1 cellular context compared by ENCODE assay signal in the genomic region with DNA sequence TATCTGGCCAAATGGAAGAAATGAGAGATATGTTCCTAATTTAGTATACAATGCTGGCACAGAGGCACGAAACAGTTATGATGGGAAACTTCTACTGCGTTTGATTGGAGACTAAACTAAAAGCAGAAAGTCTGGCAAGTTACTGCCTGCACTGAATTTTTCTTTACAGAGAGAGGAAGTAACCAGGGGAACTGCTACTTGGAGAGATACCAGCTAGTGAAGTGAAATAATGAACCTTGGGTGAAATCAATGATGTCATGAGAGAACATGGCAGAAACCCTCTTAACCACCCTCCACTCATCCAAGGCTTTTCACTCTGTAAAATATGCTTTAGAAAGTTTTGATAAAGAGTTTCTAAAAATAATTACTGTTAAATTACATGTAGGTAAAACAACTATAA.
TF ChIP-seq lines count a peak whose summit lies in the region.

No MANE protein-coding gene starts in this region.

TF ChIP-seq in GM12878, 131 proteins besides CTCF, POLR2A, EP300 and RAD21 (continued from another document and continues in another):
- TF ChIP-seq, protein P1, sequence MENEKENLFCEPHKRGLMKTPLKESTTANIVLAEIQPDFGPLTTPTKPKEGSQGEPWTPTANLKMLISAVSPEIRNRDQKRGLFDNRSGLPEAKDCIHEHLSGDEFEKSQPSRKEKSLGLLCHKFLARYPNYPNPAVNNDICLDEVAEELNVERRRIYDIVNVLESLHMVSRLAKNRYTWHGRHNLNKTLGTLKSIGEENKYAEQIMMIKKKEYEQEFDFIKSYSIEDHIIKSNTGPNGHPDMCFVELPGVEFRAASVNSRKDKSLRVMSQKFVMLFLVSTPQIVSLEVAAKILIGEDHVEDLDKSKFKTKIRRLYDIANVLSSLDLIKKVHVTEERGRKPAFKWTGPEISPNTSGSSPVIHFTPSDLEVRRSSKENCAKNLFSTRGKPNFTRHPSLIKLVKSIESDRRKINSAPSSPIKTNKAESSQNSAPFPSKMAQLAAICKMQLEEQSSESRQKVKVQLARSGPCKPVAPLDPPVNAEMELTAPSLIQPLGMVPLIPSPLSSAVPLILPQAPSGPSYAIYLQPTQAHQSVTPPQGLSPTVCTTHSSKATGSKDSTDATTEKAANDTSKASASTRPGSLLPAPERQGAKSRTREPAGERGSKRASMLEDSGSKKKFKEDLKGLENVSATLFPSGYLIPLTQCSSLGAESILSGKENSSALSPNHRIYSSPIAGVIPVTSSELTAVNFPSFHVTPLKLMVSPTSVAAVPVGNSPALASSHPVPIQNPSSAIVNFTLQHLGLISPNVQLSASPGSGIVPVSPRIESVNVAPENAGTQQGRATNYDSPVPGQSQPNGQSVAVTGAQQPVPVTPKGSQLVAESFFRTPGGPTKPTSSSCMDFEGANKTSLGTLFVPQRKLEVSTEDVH (IDR thresholded peaks at IDR 0.05; ENCODE audit: low read depth, partially characterized antibody) = no peak
- TF ChIP-seq, protein P2, sequence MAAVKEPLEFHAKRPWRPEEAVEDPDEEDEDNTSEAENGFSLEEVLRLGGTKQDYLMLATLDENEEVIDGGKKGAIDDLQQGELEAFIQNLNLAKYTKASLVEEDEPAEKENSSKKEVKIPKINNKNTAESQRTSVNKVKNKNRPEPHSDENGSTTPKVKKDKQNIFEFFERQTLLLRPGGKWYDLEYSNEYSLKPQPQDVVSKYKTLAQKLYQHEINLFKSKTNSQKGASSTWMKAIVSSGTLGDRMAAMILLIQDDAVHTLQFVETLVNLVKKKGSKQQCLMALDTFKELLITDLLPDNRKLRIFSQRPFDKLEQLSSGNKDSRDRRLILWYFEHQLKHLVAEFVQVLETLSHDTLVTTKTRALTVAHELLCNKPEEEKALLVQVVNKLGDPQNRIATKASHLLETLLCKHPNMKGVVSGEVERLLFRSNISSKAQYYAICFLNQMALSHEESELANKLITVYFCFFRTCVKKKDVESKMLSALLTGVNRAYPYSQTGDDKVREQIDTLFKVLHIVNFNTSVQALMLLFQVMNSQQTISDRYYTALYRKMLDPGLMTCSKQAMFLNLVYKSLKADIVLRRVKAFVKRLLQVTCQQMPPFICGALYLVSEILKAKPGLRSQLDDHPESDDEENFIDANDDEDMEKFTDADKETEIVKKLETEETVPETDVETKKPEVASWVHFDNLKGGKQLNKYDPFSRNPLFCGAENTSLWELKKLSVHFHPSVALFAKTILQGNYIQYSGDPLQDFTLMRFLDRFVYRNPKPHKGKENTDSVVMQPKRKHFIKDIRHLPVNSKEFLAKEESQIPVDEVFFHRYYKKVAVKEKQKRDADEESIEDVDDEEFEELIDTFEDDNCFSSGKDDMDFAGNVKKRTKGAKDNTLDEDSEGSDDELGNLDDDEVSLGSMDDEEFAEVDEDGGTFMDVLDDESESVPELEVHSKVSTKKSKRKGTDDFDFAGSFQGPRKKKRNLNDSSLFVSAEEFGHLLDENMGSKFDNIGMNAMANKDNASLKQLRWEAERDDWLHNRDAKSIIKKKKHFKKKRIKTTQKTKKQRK (IDR thresholded peaks at IDR 0.05; ENCODE audit: low read depth, low read length) = no peak
- TF ChIP-seq FOS (IDR thresholded peaks at IDR 0.05; ENCODE audit: borderline replicate concordance, extremely low read depth, insufficient read length) = no peak
- peak; percentile 32; the same call in 1 of the 2 replicates for TF ChIP-seq EED (IDR thresholded peaks at IDR 0.05; ENCODE audit: low read depth)
- TF ChIP-seq, protein P3, sequence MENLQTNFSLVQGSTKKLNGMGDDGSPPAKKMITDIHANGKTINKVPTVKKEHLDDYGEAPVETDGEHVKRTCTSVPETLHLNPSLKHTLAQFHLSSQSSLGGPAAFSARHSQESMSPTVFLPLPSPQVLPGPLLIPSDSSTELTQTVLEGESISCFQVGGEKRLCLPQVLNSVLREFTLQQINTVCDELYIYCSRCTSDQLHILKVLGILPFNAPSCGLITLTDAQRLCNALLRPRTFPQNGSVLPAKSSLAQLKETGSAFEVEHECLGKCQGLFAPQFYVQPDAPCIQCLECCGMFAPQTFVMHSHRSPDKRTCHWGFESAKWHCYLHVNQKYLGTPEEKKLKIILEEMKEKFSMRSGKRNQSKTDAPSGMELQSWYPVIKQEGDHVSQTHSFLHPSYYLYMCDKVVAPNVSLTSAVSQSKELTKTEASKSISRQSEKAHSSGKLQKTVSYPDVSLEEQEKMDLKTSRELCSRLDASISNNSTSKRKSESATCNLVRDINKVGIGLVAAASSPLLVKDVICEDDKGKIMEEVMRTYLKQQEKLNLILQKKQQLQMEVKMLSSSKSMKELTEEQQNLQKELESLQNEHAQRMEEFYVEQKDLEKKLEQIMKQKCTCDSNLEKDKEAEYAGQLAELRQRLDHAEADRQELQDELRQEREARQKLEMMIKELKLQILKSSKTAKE (IDR thresholded peaks at IDR 0.05; ENCODE audit: low read depth, poor library complexity, severe bottlenecking) = peak; percentile 62
- no peak for TF ChIP-seq GATAD2B (conservative IDR thresholded peaks at IDR 0.05; ENCODE audit: low read depth)
- no peak for TF ChIP-seq KDM1A (IDR thresholded peaks at IDR 0.05; ENCODE audit: borderline replicate concordance)
- TF ChIP-seq, protein P4, sequence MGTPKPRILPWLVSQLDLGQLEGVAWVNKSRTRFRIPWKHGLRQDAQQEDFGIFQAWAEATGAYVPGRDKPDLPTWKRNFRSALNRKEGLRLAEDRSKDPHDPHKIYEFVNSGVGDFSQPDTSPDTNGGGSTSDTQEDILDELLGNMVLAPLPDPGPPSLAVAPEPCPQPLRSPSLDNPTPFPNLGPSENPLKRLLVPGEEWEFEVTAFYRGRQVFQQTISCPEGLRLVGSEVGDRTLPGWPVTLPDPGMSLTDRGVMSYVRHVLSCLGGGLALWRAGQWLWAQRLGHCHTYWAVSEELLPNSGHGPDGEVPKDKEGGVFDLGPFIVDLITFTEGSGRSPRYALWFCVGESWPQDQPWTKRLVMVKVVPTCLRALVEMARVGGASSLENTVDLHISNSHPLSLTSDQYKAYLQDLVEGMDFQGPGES (IDR thresholded peaks at IDR 0.05) = no peak
- no peak for TF ChIP-seq RELA (IDR thresholded peaks at IDR 0.05; ENCODE audit: borderline replicate concordance, partially characterized antibody)
- TF ChIP-seq STAT1 (conservative IDR thresholded peaks at IDR 0.05) = no peak
- no peak for TF ChIP-seq CHD4 (IDR thresholded peaks at IDR 0.05)
- 0 out of 2 replicates have a peak, but pooled peaks have one; percentile 17 for TF ChIP-seq TAF1 (IDR thresholded peaks at IDR 0.05; ENCODE audit: borderline replicate concordance, low read depth, low read length)
- TF ChIP-seq EZH2 (IDR thresholded peaks at IDR 0.05; ENCODE audit: borderline replicate concordance, control insufficient read depth, low read depth, low read length) = no peak
- peak; percentile 60; the same call in 1 of the 2 replicates for TF ChIP-seq ZNF24 (IDR thresholded peaks at IDR 0.05)
- TF ChIP-seq MTA2 (IDR thresholded peaks at IDR 0.05; ENCODE audit: low read depth) = peak; percentile 72; the same call in 1 of the 2 replicates
- peak; percentile 87; the same call in 1 of the 2 replicates for TF ChIP-seq NFIC (IDR thresholded peaks at IDR 0.05; ENCODE audit: low read depth, low read length)
- peak; percentile 16 to 40; a peak in 1 of 4 replicates for TF ChIP-seq IKZF2 (IDR thresholded peaks at IDR 0.05)
- TF ChIP-seq SMARCA5 (IDR thresholded peaks at IDR 0.05) = no peak
- no peak for TF ChIP-seq CHD1 (IDR thresholded peaks at IDR 0.05; ENCODE audit: low read depth, low read length)
- TF ChIP-seq DPF2 (IDR thresholded peaks at IDR 0.05) = no peak
- TF ChIP-seq TCF7 (IDR thresholded peaks at IDR 0.05; ENCODE audit: borderline replicate concordance) = no peak
- TF ChIP-seq NR2C1 (IDR thresholded peaks at IDR 0.05) = no peak
- no peak for TF ChIP-seq PAX5 (IDR thresholded peaks at IDR 0.05; ENCODE audit: borderline replicate concordance, low read depth, low read length)
- TF ChIP-seq ZNF217 (IDR thresholded peaks at IDR 0.05) = no peak
- TF ChIP-seq, protein P5, sequence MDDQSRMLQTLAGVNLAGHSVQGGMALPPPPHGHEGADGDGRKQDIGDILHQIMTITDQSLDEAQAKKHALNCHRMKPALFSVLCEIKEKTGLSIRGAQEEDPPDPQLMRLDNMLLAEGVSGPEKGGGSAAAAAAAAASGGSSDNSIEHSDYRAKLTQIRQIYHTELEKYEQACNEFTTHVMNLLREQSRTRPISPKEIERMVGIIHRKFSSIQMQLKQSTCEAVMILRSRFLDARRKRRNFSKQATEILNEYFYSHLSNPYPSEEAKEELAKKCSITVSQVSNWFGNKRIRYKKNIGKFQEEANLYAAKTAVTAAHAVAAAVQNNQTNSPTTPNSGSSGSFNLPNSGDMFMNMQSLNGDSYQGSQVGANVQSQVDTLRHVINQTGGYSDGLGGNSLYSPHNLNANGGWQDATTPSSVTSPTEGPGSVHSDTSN (IDR thresholded peaks at IDR 0.05; ENCODE audit: insufficient replicate concordance, low read depth, low read length) = no peak
- TF ChIP-seq RCOR1 (conservative IDR thresholded peaks at IDR 0.05; ENCODE audit: low read depth, low read length) = no peak
- TF ChIP-seq MEF2A (IDR thresholded peaks at IDR 0.05; ENCODE audit: insufficient read depth, low read depth, low read length) = peak; percentile 49; the same call in 1 of the 2 replicates
- TF ChIP-seq IKZF1 (conservative IDR thresholded peaks at IDR 0.05) = peak; percentile 38
- no peak for TF ChIP-seq POU2F2 (IDR thresholded peaks at IDR 0.05; ENCODE audit: borderline replicate concordance, low read depth, low read length)
- no peak for TF ChIP-seq SUZ12 (IDR thresholded peaks at IDR 0.05; ENCODE audit: unreplicated experiment)
- TF ChIP-seq CBX3 (IDR thresholded peaks at IDR 0.05; ENCODE audit: borderline replicate concordance, low read depth) = no peak
- TF ChIP-seq CREB1 (IDR thresholded peaks at IDR 0.05; ENCODE audit: low read depth) = peak; percentile 66; the same call in 1 of the 2 replicates
- TF ChIP-seq SREBF1 (IDR thresholded peaks at IDR 0.05; ENCODE audit: low read length) = no peak
- peak; percentile 49; the same call in 1 of the 2 replicates for TF ChIP-seq BCL11A (IDR thresholded peaks at IDR 0.05; ENCODE audit: low read depth, low read length)
- TF ChIP-seq IRF4 (IDR thresholded peaks at IDR 0.05; ENCODE audit: low read depth, low read length) = no peak
- TF ChIP-seq SPI1 (IDR thresholded peaks at IDR 0.05; ENCODE audit: borderline replicate concordance, insufficient read depth, low read depth, low read length) = peak; percentile 87
- peak; percentile 57; the same call in 1 of the 2 replicates for TF ChIP-seq FOXM1 (IDR thresholded peaks at IDR 0.05; ENCODE audit: low read depth, low read length)
- TF ChIP-seq, protein P6, sequence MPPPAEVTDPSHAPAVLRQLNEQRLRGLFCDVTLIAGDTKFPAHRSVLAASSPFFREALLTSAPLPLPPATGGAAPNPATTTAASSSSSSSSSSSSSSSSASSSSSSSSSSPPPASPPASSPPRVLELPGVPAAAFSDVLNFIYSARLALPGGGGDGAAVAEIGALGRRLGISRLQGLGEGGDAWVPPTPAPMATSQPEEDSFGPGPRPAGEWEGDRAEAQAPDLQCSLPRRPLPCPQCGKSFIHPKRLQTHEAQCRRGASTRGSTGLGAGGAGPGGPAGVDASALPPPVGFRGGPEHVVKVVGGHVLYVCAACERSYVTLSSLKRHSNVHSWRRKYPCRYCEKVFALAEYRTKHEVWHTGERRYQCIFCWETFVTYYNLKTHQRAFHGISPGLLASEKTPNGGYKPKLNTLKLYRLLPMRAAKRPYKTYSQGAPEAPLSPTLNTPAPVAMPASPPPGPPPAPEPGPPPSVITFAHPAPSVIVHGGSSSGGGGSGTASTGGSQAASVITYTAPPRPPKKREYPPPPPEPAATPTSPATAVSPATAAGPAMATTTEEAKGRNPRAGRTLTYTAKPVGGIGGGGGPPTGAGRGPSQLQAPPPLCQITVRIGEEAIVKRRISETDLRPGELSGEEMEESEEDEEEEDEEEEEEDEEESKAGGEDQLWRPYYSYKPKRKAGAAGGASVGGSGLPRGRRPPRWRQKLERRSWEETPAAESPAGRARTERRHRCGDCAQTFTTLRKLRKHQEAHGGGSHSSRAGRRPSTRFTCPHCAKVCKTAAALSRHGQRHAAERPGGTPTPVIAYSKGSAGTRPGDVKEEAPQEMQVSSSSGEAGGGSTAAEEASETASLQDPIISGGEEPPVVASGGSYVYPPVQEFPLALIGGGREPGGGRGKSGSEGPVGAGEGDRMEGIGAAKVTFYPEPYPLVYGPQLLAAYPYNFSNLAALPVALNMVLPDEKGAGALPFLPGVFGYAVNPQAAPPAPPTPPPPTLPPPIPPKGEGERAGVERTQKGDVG (CRISPR knock-in tag; IDR thresholded peaks at IDR 0.05) = no peak
- no peak for TF ChIP-seq MYB (IDR thresholded peaks at IDR 0.05; ENCODE audit: borderline replicate concordance, low read depth, low read length)
- no peak for TF ChIP-seq ZNF384 (IDR thresholded peaks at IDR 0.05; ENCODE audit: borderline replicate concordance, low read depth, low read length)
- no peak for TF ChIP-seq YBX1 (IDR thresholded peaks at IDR 0.05)
- TF ChIP-seq, protein P7, sequence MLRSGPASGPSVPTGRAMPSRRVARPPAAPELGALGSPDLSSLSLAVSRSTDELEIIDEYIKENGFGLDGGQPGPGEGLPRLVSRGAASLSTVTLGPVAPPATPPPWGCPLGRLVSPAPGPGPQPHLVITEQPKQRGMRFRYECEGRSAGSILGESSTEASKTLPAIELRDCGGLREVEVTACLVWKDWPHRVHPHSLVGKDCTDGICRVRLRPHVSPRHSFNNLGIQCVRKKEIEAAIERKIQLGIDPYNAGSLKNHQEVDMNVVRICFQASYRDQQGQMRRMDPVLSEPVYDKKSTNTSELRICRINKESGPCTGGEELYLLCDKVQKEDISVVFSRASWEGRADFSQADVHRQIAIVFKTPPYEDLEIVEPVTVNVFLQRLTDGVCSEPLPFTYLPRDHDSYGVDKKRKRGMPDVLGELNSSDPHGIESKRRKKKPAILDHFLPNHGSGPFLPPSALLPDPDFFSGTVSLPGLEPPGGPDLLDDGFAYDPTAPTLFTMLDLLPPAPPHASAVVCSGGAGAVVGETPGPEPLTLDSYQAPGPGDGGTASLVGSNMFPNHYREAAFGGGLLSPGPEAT (IDR thresholded peaks at IDR 0.05; ENCODE audit: low read depth) = peak; percentile 13; the same call in 1 of the 2 replicates
- TF ChIP-seq BACH1 (IDR thresholded peaks at IDR 0.05; ENCODE audit: borderline replicate concordance) = no peak
- TF ChIP-seq, protein P8, sequence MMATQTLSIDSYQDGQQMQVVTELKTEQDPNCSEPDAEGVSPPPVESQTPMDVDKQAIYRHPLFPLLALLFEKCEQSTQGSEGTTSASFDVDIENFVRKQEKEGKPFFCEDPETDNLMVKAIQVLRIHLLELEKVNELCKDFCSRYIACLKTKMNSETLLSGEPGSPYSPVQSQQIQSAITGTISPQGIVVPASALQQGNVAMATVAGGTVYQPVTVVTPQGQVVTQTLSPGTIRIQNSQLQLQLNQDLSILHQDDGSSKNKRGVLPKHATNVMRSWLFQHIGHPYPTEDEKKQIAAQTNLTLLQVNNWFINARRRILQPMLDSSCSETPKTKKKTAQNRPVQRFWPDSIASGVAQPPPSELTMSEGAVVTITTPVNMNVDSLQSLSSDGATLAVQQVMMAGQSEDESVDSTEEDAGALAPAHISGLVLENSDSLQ (IDR thresholded peaks at IDR 0.05) = no peak
- TF ChIP-seq BRCA1 (IDR thresholded peaks at IDR 0.05; ENCODE audit: low read depth, low read length) = no peak
- TF ChIP-seq HDGF (IDR thresholded peaks at IDR 0.05) = no peak
- TF ChIP-seq TBL1XR1 (IDR thresholded peaks at IDR 0.05; ENCODE audit: low read depth, low read length) = no peak
- TF ChIP-seq MTA3 (IDR thresholded peaks at IDR 0.05; ENCODE audit: borderline replicate concordance, low read length) = 0 out of 2 replicates have a peak, but pooled peaks have one; percentile 57
